ENCODE assay signal across 11 cellular contexts in genomic region chr12:69475237-69475984, GRCh38. TPM values are rescaled to one million over a fixed set of nuclear protein-coding genes. Genes with fewer than 3 reads are reported as not detected.
DNase-seq lines count a peak whose midpoint lies in the region; ATAC-seq and TF ChIP-seq lines count a peak whose summit lies in the region.
"Had no signal": no experiment of that assay in that cellular context is flagged by ENCODE, and none has a peak within 500 bp of the region (broad histone marks: within the 10 kb centered on the region; RNA-seq: fewer than 3 reads in every experiment).

No MANE protein-coding gene starts in this region.

- peaks cover 32% of the 10 kb centered on the region for H3K4me1 Mint-ChIP-seq in activated CD8-positive, alpha-beta memory T cell treated with anti-CD3 and anti-CD28 coated beads, Interleukin-2, amount 10 ng/mL, durations not matched to agents 7 days and 5 days
- H3K4me1 Mint-ChIP-seq in CD14-positive monocyte, result peaks cover 43% of the 10 kb centered on the region

- H3K36me3 ChIP-seq in sigmoid colon, result no peaks in the 10 kb centered on the region

- peaks cover 0 to 72% (median 65%) of the 10 kb centered on the region in 4 donors for H3K4me1 ChIP-seq in sigmoid colon

- H3K4me3 ChIP-seq in astrocyte of the spinal cord (ENCODE audit: low read depth, low read length), result no peak overlapping the region
- peak overlapping the region in 2 of 4 donors; percentile 7 to 11 for H3K4me3 ChIP-seq in sigmoid colon

- TF ChIP-seq POLR2A in sigmoid colon (IDR thresholded peaks at IDR 0.05), result no peak

- CTCF ChIA-PET in activated CD8-positive, alpha-beta memory T cell treated with anti-CD3 and anti-CD28 coated beads, Interleukin-2, amount 10 ng/mL, durations not matched to agents 7 days and 5 days (lab: Charles Lee), result no interaction called here

- ATAC-seq in activated CD8-positive, alpha-beta memory T cell treated with anti-CD3 and anti-CD28 coated beads, Interleukin-2, amount 10 ng/mL, durations not matched to agents 7 days and 5 days, result no peak

- WGBS in sigmoid colon, 2 donors, result 76 to 80% methylated on average over 7 of the region's 7 CpGs

- no peaks in the 10 kb centered on the region for H3K9me3 Mint-ChIP-seq in activated CD8-positive, alpha-beta memory T cell treated with anti-CD3 and anti-CD28 coated beads, Interleukin-2, amount 10 ng/mL, durations not matched to agents 7 days and 5 days (ENCODE audit: low read depth)
- H3K9me3 Mint-ChIP-seq in CD14-positive monocyte, result peaks cover 0 to 3% (median 0%) of the 10 kb centered on the region in 7 donors

- no peaks in the 10 kb centered on the region for H3K27me3 Mint-ChIP-seq in activated CD8-positive, alpha-beta memory T cell treated with anti-CD3 and anti-CD28 coated beads, Interleukin-2, amount 10 ng/mL, durations not matched to agents 7 days and 5 days
- no peaks in the 10 kb centered on the region for H3K27me3 Mint-ChIP-seq in CD14-positive monocyte (ENCODE audit: low read depth in 3 of 3)

- intact Hi-C loops in sigmoid colon (cut with DNase I), result no loop called here
- intact Hi-C loops in CD14-positive monocyte (cut with micrococcal nuclease), result no loop called here

- no peak for TF ChIP-seq EP300 in sigmoid colon (IDR thresholded peaks at IDR 0.05)

- H3K9me3 ChIP-seq in sigmoid colon, result no peaks in the 10 kb centered on the region

- DNase-seq in EL, result peak; percentile 31
- peak; percentile 38 for DNase-seq in astrocyte of the spinal cord (ENCODE audit: low read depth, low spot score)
- peak; percentile 60 for DNase-seq in hepatic stellate cell (ENCODE audit: low spot score)
- DNase-seq in sigmoid colon, result no peak
- DNase-seq in activated CD8-positive, alpha-beta memory T cell treated with anti-CD3 and anti-CD28 coated beads, Interleukin-2, amount 10 ng/mL, durations not matched to agents 7 days and 5 days, result no peak
- DNase-seq in globus pallidus (ENCODE audit: low spot score), result no peak
- DNase-seq in GM03348 (ENCODE audit: low spot score), result no peak
- no peak for DNase-seq in CD14-positive monocyte (ENCODE audit: low spot score)
- DNase-seq: activated CD4-positive, alpha-beta T cell treated with anti-CD3 and anti-CD28 coated beads, Interleukin-2, amount 50 U/mL, for 4 hours; head of caudate nucleus; NCI-H2171 treated with DMSO at 0.1 percent for 48 hours had no signal

- H3K27ac Mint-ChIP-seq in activated CD8-positive, alpha-beta memory T cell treated with anti-CD3 and anti-CD28 coated beads, Interleukin-2, amount 10 ng/mL, durations not matched to agents 7 days and 5 days, result no peak overlapping the region
- H3K27ac Mint-ChIP-seq in CD14-positive monocyte, result no peak overlapping the region

- no peaks in the 10 kb centered on the region for H3K27me3 ChIP-seq in sigmoid colon

- in situ Hi-C loops in astrocyte of the spinal cord (cut with HindIII; ENCODE audit: low sequenced_read_pairs), result no loop called here

- H3K36me3 Mint-ChIP-seq in activated CD8-positive, alpha-beta memory T cell treated with anti-CD3 and anti-CD28 coated beads, Interleukin-2, amount 10 ng/mL, durations not matched to agents 7 days and 5 days, result peaks cover 12% of the 10 kb centered on the region
- peaks cover 12% of the 10 kb centered on the region in 2 donors for H3K36me3 Mint-ChIP-seq in CD14-positive monocyte

- H3K27ac ChIP-seq in sigmoid colon, result peak overlapping the region; percentile 49 to 74 (median 58)

- TF ChIP-seq CTCF in astrocyte of the spinal cord (IDR thresholded peaks at IDR 0.05; ENCODE audit: low read depth, low read length) (no peak), sigmoid colon (IDR thresholded peaks at IDR 0.05) (no peak), CD14-positive monocyte (IDR thresholded peaks at IDR 0.05) (no peak)

- no peak overlapping the region for H3K4me3 Mint-ChIP-seq in activated CD8-positive, alpha-beta memory T cell treated with anti-CD3 and anti-CD28 coated beads, Interleukin-2, amount 10 ng/mL, durations not matched to agents 7 days and 5 days
- H3K4me3 Mint-ChIP-seq in CD14-positive monocyte, result no peak overlapping the region

RNA-seq across cellular contexts. Expression of gene FRS2, which starts 5.2 kb away (rescaled TPM):
- 10 to 100 TPM; 33.8 to 48.4 (median 40.3) TPM for total RNA-seq in sigmoid colon
- 10 to 100 TPM in 2 of 3 donors, 1 to 10 TPM in 1; 7.6 to 18.0 (median 11.4) TPM for polyA plus RNA-seq in sigmoid colon
- 10 to 100 TPM; 11.5 to 12.8 TPM for total RNA-seq in activated CD8-positive, alpha-beta memory T cell treated with anti-CD3 and anti-CD28 coated beads, Interleukin-2, amount 10 ng/mL, durations not matched to agents 7 days and 5 days
- polyA plus RNA-seq in CD14-positive monocyte, result 10 to 100 TPM in 1 of 2 donors, 1 to 10 TPM in 1; 6.8 to 13.6 TPM

Comparison
In these comparisons a context has a peak if more than half of its experiments do, and no peak if none do; other contexts are left out.
1. DNase-seq: peak in EL (single experiment), astrocyte of the spinal cord (single experiment) and hepatic stellate cell (single experiment); none in sigmoid colon (single experiment), activated CD8-positive, alpha-beta memory T cell treated with anti-CD3 and anti-CD28 coated beads, Interleukin-2, amount 10 ng/mL, durations not matched to agents 7 days and 5 days (single experiment), globus pallidus (single experiment), GM03348 (single experiment) and CD14-positive monocyte (single experiment).